Comparison of ENCODE assay signal across 7 cellular contexts in the genomic region with DNA sequence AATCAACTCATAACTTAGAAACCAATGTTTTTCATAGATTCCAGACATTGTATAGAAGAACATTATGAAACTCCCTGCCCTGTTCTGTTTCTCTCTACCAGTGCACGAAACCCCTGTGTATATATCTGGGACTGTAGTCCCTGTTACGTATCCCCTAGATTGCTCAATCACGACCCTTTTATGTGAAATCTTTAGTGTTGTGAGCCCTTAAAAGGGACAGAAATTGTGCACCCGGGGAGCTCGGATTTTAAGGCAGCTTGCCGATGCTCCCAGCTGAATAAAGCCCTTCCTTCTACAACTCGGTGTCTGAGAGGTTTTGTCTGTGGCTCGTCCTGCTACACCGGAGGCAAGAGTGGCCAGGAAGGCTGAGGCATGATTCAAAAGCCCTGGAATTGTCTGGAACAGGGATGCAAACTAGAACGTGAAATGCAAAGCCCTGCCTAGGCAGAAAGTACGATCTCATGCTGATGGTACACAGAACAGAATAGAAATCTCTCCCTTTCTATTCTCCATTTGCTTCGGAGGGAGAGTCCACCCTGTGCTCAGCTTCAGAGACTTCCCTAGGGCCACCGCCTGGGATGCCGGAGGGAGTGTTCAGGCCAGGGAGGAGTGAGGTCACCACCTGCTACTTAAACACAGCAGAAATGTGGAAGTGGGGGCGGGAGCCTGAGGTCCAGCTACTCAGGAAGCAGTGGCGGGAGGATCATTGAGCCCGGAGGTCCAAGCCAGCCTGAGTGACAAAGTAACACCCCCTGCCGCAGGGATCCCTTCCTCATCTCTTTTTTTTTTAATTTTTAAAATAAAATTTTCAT. TPM values are rescaled to one million over a fixed set of nuclear protein-coding genes. Genes with fewer than 3 reads are reported as not detected.
DNase-seq lines count a peak whose midpoint lies in the region; ATAC-seq, FAIRE-seq and TF ChIP-seq lines count a peak whose summit lies in the region.

No MANE protein-coding gene starts in this region.

- DNase-seq in H54 (ENCODE audit: insufficient read length, low spot score) (peak; percentile 18), SHP77 (lab: John Stamatoyannopoulos, UW) (peak; percentile 50 to 75), epithelial cell of prostate (ENCODE audit: low read depth, low spot score) (no peak), naive B cell (no peak), middle frontal gyrus (ENCODE audit: extremely low spot score, low spot score) (no peak), cerebellar nuclear complex (lab: John Stamatoyannopoulos, UW) (no peak)

- H3K4me3 Mint-ChIP-seq in naive B cell = peak overlapping the region; percentile 71 to 97 (median 95)

- peak overlapping the region; percentile 95 for H3K27ac ChIP-seq in epithelial cell of prostate

- FAIRE-seq in H54 (lab: Jason Lieb, UNC) = no peak

- H3K27me3 Mint-ChIP-seq in naive B cell = no peaks in the 10 kb centered on the region

- H3K27ac Mint-ChIP-seq in naive B cell = peak overlapping the region in 4 of 6 donors; percentile 44 to 95 (median 50)

- peaks cover 16 to 32% (median 32%) of the 10 kb centered on the region in 3 donors for H3K4me1 Mint-ChIP-seq in naive B cell

- H3K36me3 Mint-ChIP-seq in naive B cell = peaks cover 0 to 4% of the 10 kb centered on the region in 2 donors

- no peaks in the 10 kb centered on the region for H3K9me3 Mint-ChIP-seq in naive B cell

- TF ChIP-seq POLR2A in H54 (IDR thresholded peaks at IDR 0.05; ENCODE audit: low read depth, low read length) = no peak

- ATAC-seq in naive B cell (ENCODE audit: low read depth in 2 of 2) = no peak
- ATAC-seq in HG03280 (IDR thresholded peaks at IDR 0.05; ENCODE audit: unreplicated experiment) = no peak

RNA-seq across cellular contexts. Expression of a gene that starts 0.8 kb away (rescaled TPM):
- polyA plus RNA-seq in naive B cell (ENCODE audit: low read depth in 6 of 6) = 1 to 10 TPM in 5 of 6 donors, not detected in 1; 1.7 to 5.2 (median 4.1) TPM

RNA-seq across cellular contexts. Expression of a gene that starts 26.6 kb away (rescaled TPM):
- polyA plus RNA-seq in naive B cell (ENCODE audit: low read depth in 6 of 6) = 10 to 100 TPM in 2 of 6 donors, 1 to 10 TPM in 3, not detected in 1; 4.6 to 11.7 (median 7.3) TPM

RNA-seq across cellular contexts. Expression of a gene that starts 38.7 kb away (rescaled TPM):
- polyA plus RNA-seq in naive B cell (ENCODE audit: low read depth in 6 of 6) = 10 to 100 TPM; 12.1 to 22.9 (median 20.5) TPM

Comparison
In these comparisons a context has a peak if more than half of its experiments do, and no peak if none do; other contexts are left out.
1. DNase-seq: peak in H54 (single experiment) and SHP77 (2 of 2); none in epithelial cell of prostate (single experiment), naive B cell (single experiment), middle frontal gyrus (single experiment) and cerebellar nuclear complex (0 of 2).